23 cellular contexts compared by ENCODE assay signal in the genomic region with DNA sequence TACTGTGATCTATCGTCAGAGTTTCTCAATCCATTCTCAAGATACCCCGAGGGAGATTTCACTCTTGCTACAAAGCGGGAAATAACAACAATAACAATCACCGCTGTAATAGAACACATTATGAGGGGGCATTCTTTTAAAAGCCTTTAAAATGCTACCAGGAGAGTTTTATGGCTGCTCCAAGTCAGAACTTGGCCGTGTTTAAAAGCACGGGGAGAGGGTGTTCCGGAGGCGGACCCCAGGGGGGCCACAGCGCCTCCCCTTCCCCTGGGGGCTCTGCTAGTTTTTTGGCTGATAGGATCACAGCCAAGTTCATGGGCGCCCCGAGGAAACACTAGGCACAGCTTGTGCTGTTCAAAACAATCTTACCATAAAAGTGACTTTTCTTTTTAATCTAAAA.
A peak's percentile ranks its signal among the peaks of the same experiment; 100 is the strongest.
DNase-seq lines count a peak whose midpoint lies in the region; ATAC-seq and TF ChIP-seq lines count a peak whose summit lies in the region.
"Had no signal": no experiment of that assay in that cellular context is flagged by ENCODE, and none has a peak within 500 bp of the region (broad histone marks: within the 10 kb centered on the region; RNA-seq: fewer than 3 reads in every experiment).

No MANE protein-coding gene starts in this region.

- TF ChIP-seq CTCF in heart left ventricle (IDR thresholded peaks at IDR 0.05) (no peak), brain (conservative IDR thresholded peaks at IDR 0.05) (no peak), MM.1S (IDR thresholded peaks at IDR 0.05; ENCODE audit: low read length) (no peak), osteoblast (IDR thresholded peaks at IDR 0.05; ENCODE audit: extremely low read depth, low read depth, low read length) (no peak)

- H3K9ac ChIP-seq in MM.1S (ENCODE audit: low read length) = no peak overlapping the region
- H3K9ac ChIP-seq: BLaER1 had no signal

- no peaks in the 10 kb centered on the region for H3K36me3 Mint-ChIP-seq in brain
- H3K36me3 Mint-ChIP-seq: immature natural killer cell had no signal

- H3K9me2 ChIP-seq in MM.1S (replicated peaks; ENCODE audit: insufficient read depth, low read length) = no peaks in the 10 kb centered on the region

- H3K4me1 ChIP-seq in right cardiac atrium (ENCODE audit: control insufficient read depth, insufficient read depth, low read length) (no peaks in the 10 kb centered on the region), heart left ventricle (peaks cover 0 to 6% (median 0%) of the 10 kb centered on the region in 12 donors), MM.1S (ENCODE audit: low read length) (no peaks in the 10 kb centered on the region), osteoblast (ENCODE audit: insufficient read depth, low read length) (no peaks in the 10 kb centered on the region)
- H3K4me1 ChIP-seq: A549, lower lobe of right lung, upper lobe of left lung had no signal

- DNase-seq in right cardiac atrium = peak in 2 of 3 donors; percentile 18 to 70
- DNase-seq in heart left ventricle = no peak
- peak; percentile 43 for DNase-seq in midbrain (lab: John Stamatoyannopoulos, UW)
- no peak for DNase-seq in MM.1S
- no peak for DNase-seq in MV-4-11 (lab: John Stamatoyannopoulos, UW)
- no peak for DNase-seq in osteoblast (ENCODE audit: insufficient read length, low spot score, missing footprints)
- DNase-seq in activated CD4-positive, alpha-beta T cell treated with anti-CD3 and anti-CD28 coated beads, Interleukin-2, amount 50 U/mL, for 4 hours = no peak
- DNase-seq: activated CD4-positive, alpha-beta T cell treated with anti-CD3 and anti-CD28 coated beads, Interleukin-2, amount 50 U/mL, for 48 hours; activated CD8-positive, alpha-beta memory T cell treated with anti-CD3 and anti-CD28 coated beads, Interleukin-2, amount 50 U/mL, for 48 hours; activated naive CD8-positive, alpha-beta T cell treated with anti-CD3 and anti-CD28 coated beads, Interleukin-2, amount 50 U/mL, for 24 hours; immature natural killer cell; lower lobe of right lung; NCI-H1694; retina; upper lobe of left lung had no signal

- no peaks in the 10 kb centered on the region for H3K9me3 ChIP-seq in right cardiac atrium (ENCODE audit: control insufficient read depth, low read length)
- H3K9me3 ChIP-seq in heart left ventricle = no peaks in the 10 kb centered on the region
- H3K9me3 ChIP-seq in MM.1S (replicated peaks; ENCODE audit: insufficient read depth, low read length) = no peaks in the 10 kb centered on the region
- H3K9me3 ChIP-seq in osteoblast (ENCODE audit: low read depth, low read length) = no peaks in the 10 kb centered on the region
- H3K9me3 ChIP-seq: A549, BLaER1, lower lobe of right lung, neutrophil, upper lobe of left lung had no signal

- no peaks in the 10 kb centered on the region for H4K20me1 ChIP-seq in MM.1S (ENCODE audit: insufficient read depth, low read length)
- no peaks in the 10 kb centered on the region for H4K20me1 ChIP-seq in osteoblast (ENCODE audit: insufficient read depth, low read length)
- H4K20me1 ChIP-seq: BLaER1 had no signal

- H3K27ac Mint-ChIP-seq in brain = peak overlapping the region; percentile 35 to 96 (median 91)
- H3K27ac Mint-ChIP-seq: activated naive CD8-positive, alpha-beta T cell treated with anti-CD3 and anti-CD28 coated beads, Interleukin-2, amount 50 U/mL, for 24 hours; activated T-helper 2 cell treated with anti-CD3 and anti-CD28 coated beads, Interferon-gamma antibody, Interleukin-2, Interleukin-4, amounts not matched to agents 10 μg/mL and 5 μg/mL and 100 μg/mL, durations not matched to agents 14 hours and 24 hours and 36 hours; dendritic cell treated with granulocyte-macrophage colony-stimulating factor and Interleukin-4, amounts not matched to agents 40 ng/mL and 50 ng/mL, for 4 days; immature natural killer cell; stimulated activated naive CD8-positive, alpha-beta T cell treated with anti-CD3 and anti-CD28 coated beads, Interleukin-15, Interleukin-2, amounts not matched to agents 100 ng/mL and 50 ng/mL, for 24 hours had no signal

- H3K4me2 ChIP-seq in MM.1S (ENCODE audit: low read depth, low read length) = no peak overlapping the region
- H3K4me2 ChIP-seq in osteoblast (ENCODE audit: insufficient read depth, low read length) = no peak overlapping the region
- H3K4me2 ChIP-seq: A549, BLaER1 had no signal

- H3K36me3 ChIP-seq in heart left ventricle (no peaks in the 10 kb centered on the region), MM.1S (replicated peaks; ENCODE audit: insufficient read depth, low read length) (no peaks in the 10 kb centered on the region), osteoblast (ENCODE audit: insufficient read depth, low read length) (no peaks in the 10 kb centered on the region)
- H3K36me3 ChIP-seq: BLaER1, lower lobe of right lung, neutrophil, upper lobe of left lung had no signal

- no peaks in the 10 kb centered on the region for H3F3A ChIP-seq in MM.1S (ENCODE audit: insufficient read depth, low read length)

- 27% methylated on average over 11 of the region's 11 CpGs for WGBS in right cardiac atrium
- WGBS in heart left ventricle, 4 donors = 36 to 64% (median 56%) methylated on average over 11 of the region's 11 CpGs

- H3K4me3 Mint-ChIP-seq in brain = peak overlapping the region in 4 of 5 experiments; percentile 57 to 83 (median 66)
- H3K4me3 Mint-ChIP-seq: activated naive CD8-positive, alpha-beta T cell treated with anti-CD3 and anti-CD28 coated beads, Interleukin-2, amount 50 U/mL, for 24 hours; dendritic cell treated with granulocyte-macrophage colony-stimulating factor and Interleukin-4, amounts not matched to agents 40 ng/mL and 50 ng/mL, for 4 days; immature natural killer cell; stimulated activated naive CD8-positive, alpha-beta T cell treated with anti-CD3 and anti-CD28 coated beads, Interleukin-15, Interleukin-2, amounts not matched to agents 100 ng/mL and 50 ng/mL, for 24 hours had no signal

- peaks cover 0 to 2% (median 0%) of the 10 kb centered on the region in 5 experiments for H3K9me3 Mint-ChIP-seq in brain
- H3K9me3 Mint-ChIP-seq: activated naive CD8-positive, alpha-beta T cell treated with anti-CD3 and anti-CD28 coated beads, Interleukin-2, amount 50 U/mL, for 24 hours; activated T-helper 2 cell treated with anti-CD3 and anti-CD28 coated beads, Interferon-gamma antibody, Interleukin-2, Interleukin-4, amounts not matched to agents 10 μg/mL and 5 μg/mL and 100 μg/mL, durations not matched to agents 14 hours and 24 hours and 36 hours; stimulated activated naive CD8-positive, alpha-beta T cell treated with anti-CD3 and anti-CD28 coated beads, Interleukin-15, Interleukin-2, amounts not matched to agents 100 ng/mL and 50 ng/mL, for 24 hours had no signal

- no peaks in the 10 kb centered on the region for H3K27me3 Mint-ChIP-seq in brain
- H3K27me3 Mint-ChIP-seq: activated naive CD8-positive, alpha-beta T cell treated with anti-CD3 and anti-CD28 coated beads, Interleukin-2, amount 50 U/mL, for 24 hours; dendritic cell treated with granulocyte-macrophage colony-stimulating factor and Interleukin-4, amounts not matched to agents 40 ng/mL and 50 ng/mL, for 4 days; stimulated activated naive CD8-positive, alpha-beta T cell treated with anti-CD3 and anti-CD28 coated beads, Interleukin-15, Interleukin-2, amounts not matched to agents 100 ng/mL and 50 ng/mL, for 24 hours had no signal

- H3K27ac ChIP-seq in right cardiac atrium (ENCODE audit: low read length) (no peak overlapping the region), heart left ventricle (no peak overlapping the region), MM.1S (ENCODE audit: low read length) (no peak overlapping the region), osteoblast (ENCODE audit: low read depth, low read length) (no peak overlapping the region)
- H3K27ac ChIP-seq: A549, BLaER1, lower lobe of right lung, neutrophil, RWPE1, upper lobe of left lung had no signal

- H3K4me3 ChIP-seq in right cardiac atrium (ENCODE audit: low read length) = peak overlapping the region; percentile 23
- peak overlapping the region in 1 of 12 donors; percentile 8 for H3K4me3 ChIP-seq in heart left ventricle
- no peak overlapping the region for H3K4me3 ChIP-seq in MM.1S (ENCODE audit: low read length)
- no peak overlapping the region for H3K4me3 ChIP-seq in osteoblast (ENCODE audit: insufficient read depth, low read length)
- H3K4me3 ChIP-seq: A549, BLaER1, lower lobe of right lung, upper lobe of left lung had no signal

- no peak for TF ChIP-seq POLR2A in heart left ventricle (IDR thresholded peaks at IDR 0.05)

- no peak overlapping the region for H2AFZ ChIP-seq in MM.1S (ENCODE audit: low read length)
- no peak overlapping the region for H2AFZ ChIP-seq in osteoblast (ENCODE audit: low read length)

- no peaks in the 10 kb centered on the region for H3K79me2 ChIP-seq in MM.1S (ENCODE audit: low read length)
- no peaks in the 10 kb centered on the region for H3K79me2 ChIP-seq in osteoblast (ENCODE audit: insufficient read depth, low read length)

- intact Hi-C loops in right cardiac atrium (cut with DNase I) (no loop called here), heart left ventricle (cut with DNase I) (no loop called here)

- no peaks in the 10 kb centered on the region for H3K27me3 ChIP-seq in right cardiac atrium (ENCODE audit: control insufficient read depth, insufficient read depth)
- H3K27me3 ChIP-seq in heart left ventricle = no peaks in the 10 kb centered on the region
- no peaks in the 10 kb centered on the region for H3K27me3 ChIP-seq in MM.1S (replicated peaks; ENCODE audit: insufficient read depth, low read length)
- H3K27me3 ChIP-seq in osteoblast (ENCODE audit: insufficient read depth, low read length) = no peaks in the 10 kb centered on the region
- H3K27me3 ChIP-seq: BLaER1, neutrophil, upper lobe of left lung had no signal

- H3K4me1 Mint-ChIP-seq in brain = peaks cover 29% of the 10 kb centered on the region
- H3K4me1 Mint-ChIP-seq: activated naive CD8-positive, alpha-beta T cell treated with anti-CD3 and anti-CD28 coated beads, Interleukin-2, amount 50 U/mL, for 24 hours; immature natural killer cell had no signal

- ATAC-seq in right cardiac atrium (peak; percentile 59 to 74), heart left ventricle (no peak)
- ATAC-seq: A549; activated naive CD8-positive, alpha-beta T cell treated with anti-CD3 and anti-CD28 coated beads, Interleukin-2, amount 50 U/mL, for 24 hours; lower lobe of right lung had no signal

Comparison
In these comparisons a context has a peak if more than half of its experiments do, and no peak if none do; other contexts are left out.
1. ATAC-seq: peak in right cardiac atrium (2 of 2); none in heart left ventricle (0 of 4).
2. DNase-seq: peak in right cardiac atrium (2 of 3) and midbrain (single experiment); none in heart left ventricle (0 of 5), MM.1S (single experiment), MV-4-11 (single experiment), osteoblast (single experiment) and activated CD4-positive, alpha-beta T cell treated with anti-CD3 and anti-CD28 coated beads, Interleukin-2, amount 50 U/mL, for 4 hours (0 of 2).